2 cellular contexts compared by ENCODE assay signal in genomic region chr19:46598372-46598917, GRCh38.
TF ChIP-seq lines count a peak whose summit lies in the region.

No MANE protein-coding gene starts in this region.

TF ChIP-seq in HCT116, 20 proteins besides CTCF, POLR2A, EP300 and RAD21:
- no peak for TF ChIP-seq EZH2phosphoT487 (IDR thresholded peaks at IDR 0.05; ENCODE audit: borderline replicate concordance)
- peak; percentile 66; the same call in 1 of the 2 replicates for TF ChIP-seq CBX3 (IDR thresholded peaks at IDR 0.05; ENCODE audit: low read depth)

TF ChIP-seq in K562, 482 proteins besides CTCF, POLR2A, EP300 and RAD21:
- 0 out of 2 replicates have a peak, but pooled peaks have one; percentile 49 for TF ChIP-seq ZNF75A (CRISPR knock-in tag; IDR thresholded peaks at IDR 0.05)
- no peak for TF ChIP-seq EGR1 (conservative IDR thresholded peaks at IDR 0.05)
- peak; percentile 97 for TF ChIP-seq TRIM28 (IDR thresholded peaks at IDR 0.05)
- TF ChIP-seq ZNF57 (CRISPR knock-in tag; IDR thresholded peaks at IDR 0.05) = no peak
- TF ChIP-seq ZNF12 (CRISPR knock-in tag; IDR thresholded peaks at IDR 0.05) = no peak
- peak; percentile 68; the same call in 1 of the 2 replicates for TF ChIP-seq CBX5 (IDR thresholded peaks at IDR 0.05; ENCODE audit: borderline replicate concordance, low read depth)
- TF ChIP-seq, protein P1, sequence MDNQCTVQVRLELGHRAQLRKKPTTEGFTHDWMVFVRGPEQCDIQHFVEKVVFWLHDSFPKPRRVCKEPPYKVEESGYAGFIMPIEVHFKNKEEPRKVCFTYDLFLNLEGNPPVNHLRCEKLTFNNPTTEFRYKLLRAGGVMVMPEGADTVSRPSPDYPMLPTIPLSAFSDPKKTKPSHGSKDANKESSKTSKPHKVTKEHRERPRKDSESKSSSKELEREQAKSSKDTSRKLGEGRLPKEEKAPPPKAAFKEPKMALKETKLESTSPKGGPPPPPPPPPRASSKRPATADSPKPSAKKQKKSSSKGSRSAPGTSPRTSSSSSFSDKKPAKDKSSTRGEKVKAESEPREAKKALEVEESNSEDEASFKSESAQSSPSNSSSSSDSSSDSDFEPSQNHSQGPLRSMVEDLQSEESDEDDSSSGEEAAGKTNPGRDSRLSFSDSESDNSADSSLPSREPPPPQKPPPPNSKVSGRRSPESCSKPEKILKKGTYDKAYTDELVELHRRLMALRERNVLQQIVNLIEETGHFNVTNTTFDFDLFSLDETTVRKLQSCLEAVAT (IDR thresholded peaks at IDR 0.05) = 0 out of 4 replicates have a peak, but pooled peaks of 1 of the 2 experiments have one; percentile 20
- TF ChIP-seq TRIM24 (IDR thresholded peaks at IDR 0.05) = peak; percentile 23 to 64; a peak in 2 of 4 replicates
- TF ChIP-seq CBX3 (IDR thresholded peaks at IDR 0.05; ENCODE audit: borderline replicate concordance in 1 of 2, low read length in 2 of 2) = peak in 1 of 2 experiments; percentile 91; a peak in 2 of 3 replicates
- 0 out of 2 replicates have a peak, but pooled peaks have one; percentile 22 for TF ChIP-seq ZNF384 (IDR thresholded peaks at IDR 0.05; ENCODE audit: low read depth, low read length)
- TF ChIP-seq PRDM10 (IDR thresholded peaks at IDR 0.05; ENCODE audit: partially characterized antibody) = no peak
- peak; percentile 76; the same call in 1 of the 2 replicates for TF ChIP-seq HLTF (IDR thresholded peaks at IDR 0.05)
- no peak for TF ChIP-seq SAP30 (IDR thresholded peaks at IDR 0.05; ENCODE audit: borderline replicate concordance, insufficient read depth, low read depth, low read length, poor library complexity, severe bottlenecking)
- no peak for TF ChIP-seq ZBTB8A (IDR thresholded peaks at IDR 0.05; ENCODE audit: partially characterized antibody)
- TF ChIP-seq SMAD3 (CRISPR knock-in tag; conservative IDR thresholded peaks at IDR 0.05) = no peak
- peak; percentile 94 for TF ChIP-seq ZNF583 (CRISPR knock-in tag; IDR thresholded peaks at IDR 0.05)
- peak; percentile 93 for TF ChIP-seq ZNF280A (IDR thresholded peaks at IDR 0.05; ENCODE audit: low read depth, partially characterized antibody)
TF ChIP-seq in K562: peak in this region for 10.
